In genomic region chr1:5992034-5992813, GRCh38 we compare ENCODE assay signal across 8 cellular contexts. TPM values are rescaled to one million over a fixed set of nuclear protein-coding genes. Genes with fewer than 3 reads are reported as not detected.
DNase-seq lines count a peak whose midpoint lies in the region; ATAC-seq and TF ChIP-seq lines count a peak whose summit lies in the region.

NPHP4 (minus strand) TSS chr1:5992425; CDS start chr1:5986289, 6,136 bp downstream.

- peak; percentile 99 for DNase-seq in AG04450 (ENCODE audit: low read depth, low spot score)
- peak; percentile 100 for DNase-seq in NCI-H345 (lab: John Stamatoyannopoulos, UW)
- DNase-seq in activated B cell treated with CpG ODN at 0.5 μM for 24 hours, result peak; percentile 93
- DNase-seq in caudate nucleus (lab: John Stamatoyannopoulos, UW), result peak; percentile 95 to 100 (median 99)
- peak; percentile 99 to 100 (median 99) for DNase-seq in immature natural killer cell
- DNase-seq in smooth muscle cell of the brain vasculature (ENCODE audit: low read depth, low spot score), result peak; percentile 99

- 0 out of 2 replicates have a peak, but pooled peaks have one; percentile 6 for TF ChIP-seq CTCF in AG04450 (IDR thresholded peaks at IDR 0.05; ENCODE audit: low read depth, low read length)
- no peak for TF ChIP-seq CTCF in activated B cell treated with CpG ODN at 0.5 μM for 24 hours (IDR thresholded peaks at IDR 0.05)

- peaks cover 34% of the 10 kb centered on the region for H3K4me1 Mint-ChIP-seq in activated B cell treated with CpG ODN at 0.5 μM for 24 hours
- H3K4me1 Mint-ChIP-seq in immature natural killer cell, result peaks cover 33 to 34% of the 10 kb centered on the region in 2 donors

- intact Hi-C loops in activated B cell treated with CpG ODN at 0.5 μM for 24 hours (cut with micrococcal nuclease), result loop anchor here (1.0 to 2.0 kb wide), 3 partner anchors 34 to 245 kb away; partner anchors contain the start of gene RPL22

- ATAC-seq in GM18907 (IDR thresholded peaks at IDR 0.05; ENCODE audit: unreplicated experiment) (peak; percentile 90), HG03159 (IDR thresholded peaks at IDR 0.05; ENCODE audit: unreplicated experiment) (peak; percentile 90), activated B cell treated with CpG ODN at 0.5 μM for 24 hours (ENCODE audit: low read depth) (peak; percentile 90)

- CTCF ChIA-PET in AG04450 (lab: Charles Lee), result interaction anchor here (0.7 to 1.1 kb wide), 3 partner anchors 8 to 213 kb away, joined by 3 to 5 read pairs (median 4); no protein-coding TSS in a partner anchor
- CTCF ChIA-PET in activated B cell treated with CpG ODN at 0.5 μM for 24 hours (lab: Charles Lee), result interaction anchor here (0.9 kb wide), 1 partner anchor 32 kb away, joined by 4 read pairs; no protein-coding TSS in a partner anchor

- H3K9me3 Mint-ChIP-seq in activated B cell treated with CpG ODN at 0.5 μM for 24 hours (no peaks in the 10 kb centered on the region), immature natural killer cell (no peaks in the 10 kb centered on the region)

- H3K27me3 ChIP-seq in AG04450 (ENCODE audit: control insufficient read depth, insufficient read depth, low read length), result no peaks in the 10 kb centered on the region

- H3K27me3 Mint-ChIP-seq in activated B cell treated with CpG ODN at 0.5 μM for 24 hours (no peaks in the 10 kb centered on the region), immature natural killer cell (ENCODE audit: low read depth in 3 of 3) (peaks cover 5 to 20% (median 9%) of the 10 kb centered on the region in 3 donors)

- H3K27ac Mint-ChIP-seq in activated B cell treated with CpG ODN at 0.5 μM for 24 hours (peak within 1 kb of the TSS; percentile 84), immature natural killer cell (peak within 1 kb of the TSS; percentile 89 to 98 (median 96))

- H3K4me3 Mint-ChIP-seq in activated B cell treated with CpG ODN at 0.5 μM for 24 hours, result peak within 1 kb of the TSS; percentile 94
- peak within 1 kb of the TSS; percentile 91 to 98 (median 97) for H3K4me3 Mint-ChIP-seq in immature natural killer cell

- H3K9me3 ChIP-seq in AG04450 (ENCODE audit: control insufficient read depth, insufficient read depth, low read length), result no peaks in the 10 kb centered on the region

- peak within 1 kb of the TSS; percentile 31 for H3K27ac ChIP-seq in AG04450 (ENCODE audit: low read depth, low read length)
- H3K27ac ChIP-seq in caudate nucleus (ENCODE audit: low read depth, low read length), result peak within 1 kb of the TSS; percentile 91

- POLR2A ChIA-PET in AG04450 (lab: Yijun Ruan, JAX), result interaction anchor here (0.5 to 1.0 kb wide), 3 partner anchors 9 to 344 kb away, joined by 3 to 10 read pairs (median 3); no protein-coding TSS in a partner anchor
- POLR2A ChIA-PET in activated B cell treated with CpG ODN at 0.5 μM for 24 hours (lab: Charles Lee), result interaction anchor here (0.5 to 3.9 kb wide), 13 partner anchors 10 to 793 kb away, joined by 3 to 73 read pairs (median 4); partner anchors contain the start of gene CAMTA1

- H3K4me3 ChIP-seq in AG04450 (ENCODE audit: low read depth, low read length), result peak within 1 kb of the TSS; percentile 72

- peaks cover 4% of the 10 kb centered on the region for H3K36me3 Mint-ChIP-seq in activated B cell treated with CpG ODN at 0.5 μM for 24 hours (ENCODE audit: low read depth)
- no peaks in the 10 kb centered on the region for H3K36me3 Mint-ChIP-seq in immature natural killer cell

RNA-seq across cellular contexts. Expression of gene NPHP4, which starts in this region (rescaled TPM):
- polyA plus RNA-seq in AG04450 (2011; rRNA removed) (1.6 and 1.9 TPM in 2 replicates), immature natural killer cell (1 to 10 TPM in 1 of 3 donors, under 1 TPM in 2; 0.59 to 1.4 (median 1.00) TPM)
- 3.2 and 4.8 TPM in 2 replicates for polyA minus RNA-seq in AG04450 (2011; rRNA and poly(A)+ RNA removed)
- total RNA-seq in activated B cell treated with CpG ODN at 0.5 μM for 24 hours, result 6.2 and 8.0 TPM in 2 replicates

Comparison
In these comparisons a context has a peak if more than half of its experiments do, and no peak if none do; other contexts are left out.
1. Peak in every context shown above with its lines: DNase-seq, ATAC-seq, H3K4me3 ChIP-seq and H3K27ac ChIP-seq.